Comparison of ENCODE assay signal across 2 cellular contexts in the genomic region with DNA sequence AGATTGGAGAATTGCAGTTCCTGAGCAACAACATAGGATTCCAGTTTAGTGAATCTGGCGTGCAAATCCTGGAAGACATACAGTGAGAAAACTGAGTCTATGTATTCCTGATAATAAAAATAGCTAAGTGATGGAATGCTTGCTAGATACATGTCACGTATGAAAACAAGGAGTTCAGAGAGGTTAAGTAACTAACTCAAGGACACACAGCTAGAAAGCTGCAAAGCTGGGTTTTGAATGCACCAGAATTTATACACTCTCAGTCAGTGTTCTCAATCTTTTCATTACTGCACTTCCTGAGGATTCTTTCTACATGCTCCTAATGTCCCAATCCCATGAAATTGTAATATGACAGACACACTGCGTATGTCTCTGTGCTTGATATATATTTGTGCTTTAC.
TF ChIP-seq lines count a peak whose summit lies in the region.

No MANE protein-coding gene starts in this region.

TF ChIP-seq in HepG2, 621 proteins besides CTCF, POLR2A, EP300 and RAD21:
- TF ChIP-seq ZNF205 (CRISPR knock-in tag; IDR thresholded peaks at IDR 0.05), result no peak
- peak; percentile 81; the same call in 1 of the 2 replicates for TF ChIP-seq ZNF768 (CRISPR knock-in tag; IDR thresholded peaks at IDR 0.05)
TF ChIP-seq in HepG2: peak in this region for 1.

TF ChIP-seq in K562, 482 proteins besides CTCF, POLR2A, EP300 and RAD21:
- TF ChIP-seq RBM25 (IDR thresholded peaks at IDR 0.05; ENCODE audit: low read depth, low read length, severe bottlenecking) (peak; percentile 93), MEF2A (IDR thresholded peaks at IDR 0.05; ENCODE audit: control insufficient read depth, low read depth, low read length) (no peak), HMGN3 (IDR thresholded peaks at IDR 0.05; ENCODE audit: borderline replicate concordance, extremely low read depth, insufficient read length, low read depth, low read length) (no peak), ZNF766 (CRISPR knock-in tag; conservative IDR thresholded peaks at IDR 0.05) (no peak), NFE2L1 (tag; IDR thresholded peaks at IDR 0.05; ENCODE audit: borderline replicate concordance, low read depth) (no peak), CCNT2 (IDR thresholded peaks at IDR 0.05; ENCODE audit: borderline replicate concordance, extremely low read depth, insufficient read length, low read depth, low read length) (no peak), KDM5B (IDR thresholded peaks at IDR 0.05; ENCODE audit: insufficient replicate concordance, low read depth, low read length) (no peak), NEUROD1 (IDR thresholded peaks at IDR 0.05; ENCODE audit: borderline replicate concordance, low read depth, low read length, partially characterized antibody) (no peak), ZMIZ1 (IDR thresholded peaks at IDR 0.05; ENCODE audit: low read depth in 2 of 2, low read length in 2 of 2) (no peak), ZFP36 (IDR thresholded peaks at IDR 0.05; ENCODE audit: low read depth, low read length, partially characterized antibody) (peak; percentile 52), TFAM (CRISPR knock-in tag; conservative IDR thresholded peaks at IDR 0.05) (no peak), POLR2B (IDR thresholded peaks at IDR 0.05; ENCODE audit: low read depth, partially characterized antibody) (no peak)
